ENCODE assay signal across 9 cellular contexts in genomic region chr1:200112308-200112707, GRCh38.
"Had no signal": no experiment of that assay in that cellular context is flagged by ENCODE, and none has a peak within 500 bp of the region (broad histone marks: within the 10 kb centered on the region; RNA-seq: fewer than 3 reads in every experiment).

No MANE protein-coding gene starts in this region.

- H3K4me3 ChIP-seq: GM23338, K562 had no signal

- H3K4me2 ChIP-seq: GM23338 had no signal

- H2AFZ ChIP-seq: GM23338 had no signal

- H3K27ac ChIP-seq: HL-60 had no signal

- DNase-seq: H9, HCEC 1CT, HFFc6, IMR-90, Kasumi-1, KG1 had no signal
